Comparison of ENCODE assay signal across 8 cellular contexts in genomic region chr11:64246874-64247728, GRCh38. TPM values are rescaled to one million over a fixed set of nuclear protein-coding genes. Genes with fewer than 3 reads are reported as not detected.
DNase-seq lines count a peak whose midpoint lies in the region; ATAC-seq lines count a peak whose summit lies in the region.

TSS of gene PPP1R14B (minus strand) at chr11:64246943. CDS start at chr11:64246673, 270 bp downstream.

- DNase-seq in ELF-1 (ENCODE audit: low read depth, low spot score) (peak; percentile 94), NCI-H460 (ENCODE audit: extremely low read depth, low read depth) (peak; percentile 76), cerebellar cortex (ENCODE audit: low spot score) (peak; percentile 81), islet precursor cell (peak; percentile 95), smooth muscle cell of the brain vasculature (ENCODE audit: low read depth, low spot score) (peak; percentile 61)

- ATAC-seq in HG03045 (IDR thresholded peaks at IDR 0.05; ENCODE audit: unreplicated experiment), result peak; percentile 31
- ATAC-seq in activated CD4-positive, CD25-positive, alpha-beta regulatory T cell treated with anti-CD3 and anti-CD28 coated beads, Interleukin-2, amount 50 U/mL, for 24 hours, result peak; percentile 63 to 66
- ATAC-seq in GM19452 (IDR thresholded peaks at IDR 0.05; ENCODE audit: unreplicated experiment), result no peak

RNA-seq across cellular contexts. Expression of gene PPP1R14B, which starts in this region (rescaled TPM):
- total RNA-seq in NCI-H460 (2014; rRNA removed; shearing (Covaris generic)), result 184 and 245 TPM in 2 replicates
- 215 and 240 TPM in 2 replicates for polyA plus RNA-seq in NCI-H460 (2014; cell fraction: nucleus; rRNA removed)
